ENCODE assay signal across 35 cellular contexts in genomic region chr17:82505296-82505695, GRCh38.
"Had no signal": no experiment of that assay in that cellular context is flagged by ENCODE, and none has a peak within 500 bp of the region (broad histone marks: within the 10 kb centered on the region; RNA-seq: fewer than 3 reads in every experiment).

No MANE protein-coding gene starts in this region.

- H3K9ac ChIP-seq: KMS-11 had no signal

- H3K27me3 ChIP-seq: MG63 had no signal

- H3K36me3 ChIP-seq: MG63 had no signal

- H3K4me3 ChIP-seq: MG63 had no signal

- H3K9me3 ChIP-seq: MG63 had no signal

- DNase-seq: Karpas-422, Kasumi-1, MG63, MM.1S, MV-4-11, NCI-H1048, NCI-H1092, NCI-H1092 treated with DMSO at 0.1 percent for 48 hours, NCI-H1105, NCI-H1105 treated with DMSO at 0.1 percent for 48 hours, NCI-H1417, NCI-H1417 treated with DMSO at 0.1 percent for 48 hours, NCI-H1436, NCI-H1436 treated with DMSO at 0.1 percent for 48 hours, NCI-H146, NCI-H1694, NCI-H1694 treated with DMSO at 0.1 percent for 48 hours, NCI-H187, NCI-H187 treated with DMSO at 0.1 percent for 48 hours, NCI-H1930, NCI-H2029, NCI-H2029 treated with DMSO at 0.1 percent for 48 hours, NCI-H2081, NCI-H2081 treated with DMSO at 0.1 percent for 48 hours, NCI-H2107, NCI-H2171, NCI-H2171 treated with DMSO at 0.1 percent for 48 hours, NCI-H2227 treated with DMSO at 0.1 percent for 48 hours, NCI-H226, NCI-H345, NCI-H446, NCI-H446 treated with DMSO at 0.1 percent for 48 hours, NCI-H510A, NCI-H510A treated with DMSO at 0.1 percent for 48 hours had no signal
